35 cellular contexts compared by ENCODE assay signal in the genomic region with DNA sequence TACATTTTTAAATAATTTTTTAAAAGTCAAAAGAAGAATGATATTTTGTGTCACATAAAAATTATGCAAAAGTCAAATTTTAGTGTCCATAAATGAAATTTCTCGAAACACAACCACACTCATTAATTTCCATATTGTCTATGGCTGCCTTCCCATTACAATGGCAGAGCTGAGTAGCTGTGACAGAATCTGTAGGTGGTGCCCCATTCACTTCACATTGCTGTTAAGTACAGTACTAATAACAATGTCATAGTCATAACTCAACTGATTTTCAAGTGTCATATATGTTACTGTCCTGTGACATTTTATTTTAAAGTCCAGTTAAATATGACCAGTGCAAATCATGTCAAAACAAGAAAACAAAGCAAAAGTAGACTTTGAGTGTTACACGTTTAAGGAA.
A peak's percentile ranks its signal among the peaks of the same experiment; 100 is the strongest.
DNase-seq lines count a peak whose midpoint lies in the region; ATAC-seq, FAIRE-seq and TF ChIP-seq lines count a peak whose summit lies in the region.
"Had no signal": no experiment of that assay in that cellular context is flagged by ENCODE, and none has a peak within 500 bp of the region (broad histone marks: within the 10 kb centered on the region; RNA-seq: fewer than 3 reads in every experiment).

No MANE protein-coding gene starts in this region.

- H4K20me1 ChIP-seq in GM12878 (ENCODE audit: control insufficient read depth, insufficient read depth) = no peaks in the 10 kb centered on the region
- H4K20me1 ChIP-seq: BLaER1; BLaER1 treated with 17β-estradiol and CSF1 and Interleukin-3, amounts not matched to agents 10 nM and 100 nM had no signal

- H3K9me3 ChIP-seq in GM12878 (replicated peaks; ENCODE audit: control insufficient read depth, insufficient read depth, low read length) = no peaks in the 10 kb centered on the region
- no peaks in the 10 kb centered on the region for H3K9me3 ChIP-seq in gastrocnemius medialis
- H3K9me3 ChIP-seq in tibial artery = no peaks in the 10 kb centered on the region
- H3K9me3 ChIP-seq: A549, BE2C, BLaER1, Caco-2 had no signal

- CTCF ChIA-PET in GM12878 (lab: Yijun Ruan, JAX) = interaction anchor here (1.2 to 1.9 kb wide), 2 partner anchors 9 to 113 kb away, joined by 3 to 4 read pairs; no protein-coding TSS in a partner anchor

- H2AFZ ChIP-seq in GM12878 (ENCODE audit: control insufficient read depth, low read depth, low read length) = no peak overlapping the region

- no TSS peak for BruUV-seq in GM12878 (replicated peaks; lab: Mats Ljungman, UMichigan)

- no peak for TF ChIP-seq POLR2A in GM12878 (IDR thresholded peaks at IDR 0.05; ENCODE audit: low read depth, low read length)
- no peak for TF ChIP-seq POLR2A in gastrocnemius medialis (IDR thresholded peaks at IDR 0.05)

- H3K27ac Mint-ChIP-seq in nephron progenitor cell = peak overlapping the region; percentile 43
- H3K27ac Mint-ChIP-seq: B cell; CD14-positive monocyte; CD4-positive, alpha-beta memory T cell; CD4-positive, alpha-beta T cell; CD4-positive, CD25-positive, alpha-beta regulatory T cell; CD8-positive, alpha-beta memory T cell; CD8-positive, alpha-beta T cell had no signal

- SMC1A ChIA-PET in GM12878 (lab: Charles Lee; ENCODE audit: uncharacterized antibody, unreplicated experiment) = interaction anchor here (0.8 to 2.3 kb wide), 4 partner anchors 10 to 358 kb away, joined by 3 to 10 read pairs (median 6); no protein-coding TSS in a partner anchor

- TF ChIP-seq CTCF in 22Rv1 (IDR thresholded peaks at IDR 0.05) (no peak), GM12878 (IDR thresholded peaks at IDR 0.05 in 2 of 3, conservative IDR thresholded peaks at IDR 0.05 in 1 of 3; ENCODE audit: control insufficient read depth in 2 of 3, extremely low read depth in 1 of 3, insufficient read depth in 1 of 3, low read depth in 3 of 3, low read length in 3 of 3) (no peak), nephron progenitor cell (IDR thresholded peaks at IDR 0.05) (no peak), gastrocnemius medialis (IDR thresholded peaks at IDR 0.05 in 4 of 5, conservative IDR thresholded peaks at IDR 0.05 in 1 of 5) (no peak), tibial artery (IDR thresholded peaks at IDR 0.05) (no peak)

- RAD21 ChIA-PET in GM12878 (lab: Charles Lee; ENCODE audit: unreplicated experiment) = no interaction called here

- H3K36me3 ChIP-seq in GM12878 (ENCODE audit: control insufficient read depth in 2 of 2, insufficient read depth in 2 of 2, low read length in 1 of 2) = no peaks in the 10 kb centered on the region
- H3K36me3 ChIP-seq in gastrocnemius medialis = no peaks in the 10 kb centered on the region
- no peaks in the 10 kb centered on the region for H3K36me3 ChIP-seq in tibial artery
- H3K36me3 ChIP-seq: BE2C; BLaER1; BLaER1 treated with 17β-estradiol and CSF1 and Interleukin-3, amounts not matched to agents 10 nM and 100 nM had no signal

- peak; percentile 60 for ATAC-seq in GM18868 (IDR thresholded peaks at IDR 0.05; ENCODE audit: unreplicated experiment)
- peak; percentile 77 for ATAC-seq in GM12878
- ATAC-seq in gastrocnemius medialis = no peak
- ATAC-seq: A549; CD8-positive, alpha-beta T cell had no signal

- POLR2A ChIA-PET in GM12878 (lab: Charles Lee) = interaction anchor here (1.0 kb wide), 1 partner anchor 8 kb away, joined by 3 read pairs; no protein-coding TSS in a partner anchor

- H3K9me3 Mint-ChIP-seq in nephron progenitor cell = peaks cover 5% of the 10 kb centered on the region
- H3K9me3 Mint-ChIP-seq: CD4-positive, alpha-beta T cell; CD8-positive, alpha-beta memory T cell had no signal

- H3K4me1 ChIP-seq in GM12878 (ENCODE audit: control insufficient read depth, insufficient read depth, low read length) (no peaks in the 10 kb centered on the region), gastrocnemius medialis (no peaks in the 10 kb centered on the region), tibial artery (no peaks in the 10 kb centered on the region)
- H3K4me1 ChIP-seq: A549; BE2C; BLaER1; BLaER1 treated with 17β-estradiol and CSF1 and Interleukin-3, amounts not matched to agents 10 nM and 100 nM; Caco-2 had no signal

- H3K27me3 Mint-ChIP-seq in nephron progenitor cell (ENCODE audit: low read depth, poor library complexity) = no peaks in the 10 kb centered on the region
- H3K27me3 Mint-ChIP-seq: B cell; CD4-positive, alpha-beta memory T cell; CD4-positive, alpha-beta T cell; CD4-positive, CD25-positive, alpha-beta regulatory T cell; CD8-positive, alpha-beta memory T cell had no signal

- peaks cover 5% of the 10 kb centered on the region for H3K36me3 Mint-ChIP-seq in nephron progenitor cell (ENCODE audit: low read depth)
- H3K36me3 Mint-ChIP-seq: CD14-positive monocyte; CD4-positive, alpha-beta memory T cell; CD4-positive, CD25-positive, alpha-beta regulatory T cell; CD8-positive, alpha-beta memory T cell; CD8-positive, alpha-beta T cell had no signal

- no peak overlapping the region for H3K4me3 Mint-ChIP-seq in nephron progenitor cell
- H3K4me3 Mint-ChIP-seq: B cell; CD14-positive monocyte; CD4-positive, alpha-beta memory T cell; CD4-positive, alpha-beta T cell; CD4-positive, CD25-positive, alpha-beta regulatory T cell; CD8-positive, alpha-beta memory T cell; CD8-positive, alpha-beta T cell had no signal

- no peak overlapping the region for H3K4me2 ChIP-seq in GM12878 (ENCODE audit: control insufficient read depth, insufficient read depth)
- H3K4me2 ChIP-seq: A549; BLaER1; BLaER1 treated with 17β-estradiol and CSF1 and Interleukin-3, amounts not matched to agents 10 nM and 100 nM had no signal

- peaks cover 22% of the 10 kb centered on the region for H3K4me1 Mint-ChIP-seq in nephron progenitor cell
- H3K4me1 Mint-ChIP-seq: B cell; CD4-positive, alpha-beta memory T cell; CD4-positive, CD25-positive, alpha-beta regulatory T cell; CD8-positive, alpha-beta memory T cell had no signal

- H3K4me3 ChIP-seq in GM12878 = no peak overlapping the region
- H3K4me3 ChIP-seq in gastrocnemius medialis = no peak overlapping the region
- H3K4me3 ChIP-seq in tibial artery = no peak overlapping the region
- H3K4me3 ChIP-seq: A549; BLaER1; BLaER1 treated with 17β-estradiol and CSF1 and Interleukin-3, amounts not matched to agents 10 nM and 100 nM had no signal

- no peak overlapping the region for H3K9ac ChIP-seq in GM12878 (ENCODE audit: control insufficient read depth, insufficient read depth, low read length)
- H3K9ac ChIP-seq: BLaER1; BLaER1 treated with 17β-estradiol and CSF1 and Interleukin-3, amounts not matched to agents 10 nM and 100 nM had no signal

- TF ChIP-seq EP300 in GM12878 (IDR thresholded peaks at IDR 0.05; ENCODE audit: borderline replicate concordance in 1 of 2, control insufficient read depth in 1 of 2, low read depth in 2 of 2, low read length in 2 of 2) = no peak

- no peaks in the 10 kb centered on the region for H3K79me2 ChIP-seq in GM12878 (ENCODE audit: control insufficient read depth, insufficient read depth, low read length)

- TF ChIP-seq RAD21 in GM12878 (IDR thresholded peaks at IDR 0.05; ENCODE audit: insufficient read depth, low read depth, low read length) = no peak

- 0% methylated on average over 2 of the region's 2 CpGs for WGBS in GM12878 (ENCODE audit: insufficient coverage, insufficient replicate concordance, low lambda C conversion rate, missing lambda C conversion rate)

- H3K27ac ChIP-seq in 22Rv1 (peak overlapping the region; percentile 18; the same call in 1 of the 2 replicates), GM12878 (ENCODE audit: control insufficient read depth, insufficient read depth) (no peak overlapping the region), gastrocnemius medialis (no peak overlapping the region), tibial artery (no peak overlapping the region)
- H3K27ac ChIP-seq: A549; BLaER1; BLaER1 treated with 17β-estradiol and CSF1 and Interleukin-3, amounts not matched to agents 10 nM and 100 nM; C4-2B had no signal

- no peak for FAIRE-seq in GM12878 (lab: Jason Lieb, UNC)
- FAIRE-seq: A204.1, A549, D721Med had no signal

- intact Hi-C loops in GM12878 (cut with micrococcal nuclease; ENCODE audit: unreplicated experiment) (no loop called here), gastrocnemius medialis (cut with DNase I; ENCODE audit: low total_unique reads) (no loop called here), tibial artery (cut with DNase I; ENCODE audit: low total_unique reads) (no loop called here)

- DNase-seq in GM12878 (ENCODE audit: low read depth, low spot score) = no peak
- DNase-seq in nephron progenitor cell = no peak
- DNase-seq in gastrocnemius medialis = no peak
- DNase-seq in tibial artery = no peak
- DNase-seq in DMS153 (lab: John Stamatoyannopoulos, UW) = no peak
- DNase-seq in GM19238 (ENCODE audit: insufficient read length, low spot score) = no peak
- DNase-seq: 8988T; ACHN; AML-193; BE2C; C1 segment of cervical spinal cord; Caco-2; Calu3; CD4-positive, alpha-beta memory T cell; CD4-positive, alpha-beta T cell; CD4-positive, CD25-positive, alpha-beta regulatory T cell; CD8-positive, alpha-beta memory T cell; CD8-positive, alpha-beta T cell; COR-L47; DMS 273 treated with DMSO at 0.1 percent for 48 hours; DMS53; DMS79; DMS79 treated with DMSO at 0.1 percent for 48 hours; DND-41; EL had no signal

- no peaks in the 10 kb centered on the region for H3K27me3 ChIP-seq in GM12878 (replicated peaks in 1 of 2; ENCODE audit: control insufficient read depth in 2 of 2, insufficient read depth in 2 of 2, low read length in 1 of 2)
- H3K27me3 ChIP-seq in gastrocnemius medialis = no peaks in the 10 kb centered on the region
- H3K27me3 ChIP-seq in tibial artery = no peaks in the 10 kb centered on the region
- H3K27me3 ChIP-seq: BE2C; BLaER1; BLaER1 treated with 17β-estradiol and CSF1 and Interleukin-3, amounts not matched to agents 10 nM and 100 nM had no signal

- in situ Hi-C loops in GM12878 (cut with MboI) = no loop called here
- in situ Hi-C loops in gastrocnemius medialis (cut with MboI; ENCODE audit: low sequenced_read_pairs in 4 of 4) = no loop called here

TF ChIP-seq in GM12878, 131 proteins besides CTCF, POLR2A, EP300 and RAD21 (continues in another document):
- no peak for TF ChIP-seq GATAD2B (conservative IDR thresholded peaks at IDR 0.05; ENCODE audit: low read depth)
- no peak for TF ChIP-seq MLLT1 (IDR thresholded peaks at IDR 0.05)

Comparison
In these comparisons a context has a peak if more than half of its experiments do, and no peak if none do; other contexts are left out.
1. ATAC-seq: peak in GM18868 (single experiment) and GM12878 (single experiment); none in gastrocnemius medialis (0 of 2).